ENCODE assay signal across 16 cellular contexts in genomic region chr9:20906326-20906725, GRCh38.
A peak's percentile ranks its signal among the peaks of the same experiment; 100 is the strongest.
DNase-seq lines count a peak whose midpoint lies in the region; ATAC-seq and TF ChIP-seq lines count a peak whose summit lies in the region.
"Had no signal": no experiment of that assay in that cellular context is flagged by ENCODE, and none has a peak within 500 bp of the region (broad histone marks: within the 10 kb centered on the region; RNA-seq: fewer than 3 reads in every experiment).

No MANE protein-coding gene starts in this region.

- H3K27ac Mint-ChIP-seq in WTC11 = peak overlapping the region; percentile 49; the same call in 1 of the 2 replicates
- H3K27ac Mint-ChIP-seq: HFFc6 had no signal

- DNase-seq in AG10803 (ENCODE audit: low read depth) (peak; percentile 57), NCI-H69 (lab: John Stamatoyannopoulos, UW) (peak; percentile 63), WTC11 (ENCODE audit: low spot score) (no peak), fibroblast of villous mesenchyme (ENCODE audit: low read depth) (peak; percentile 45), H4 (ENCODE audit: low spot score) (no peak), hepatic stellate cell (ENCODE audit: low spot score) (no peak), SKM-1 (lab: John Stamatoyannopoulos, UW; ENCODE audit: unreplicated experiment) (no peak)
- DNase-seq: Calu3, HFFc6, NCI-H1092 treated with DMSO at 0.1 percent for 48 hours, NCI-H187 treated with DMSO at 0.1 percent for 48 hours, NCI-H2171 treated with DMSO at 0.1 percent for 48 hours, NCI-H446 treated with DMSO at 0.1 percent for 48 hours, SHP77 treated with DMSO at 0.1 percent for 48 hours had no signal

- H3K4me1 Mint-ChIP-seq in WTC11 = no peaks in the 10 kb centered on the region

- POLR2A ChIA-PET in WTC11 (lab: Charles Lee) = no interaction called here

- H3K9me3 Mint-ChIP-seq in WTC11 = no peaks in the 10 kb centered on the region
- H3K9me3 Mint-ChIP-seq: HFFc6 had no signal

- TF ChIP-seq CTCF in AG10803 (conservative IDR thresholded peaks at IDR 0.05; ENCODE audit: low read length) (no peak), WTC11 (IDR thresholded peaks at IDR 0.05) (no peak), fibroblast of villous mesenchyme (IDR thresholded peaks at IDR 0.05; ENCODE audit: insufficient read depth, low read depth, low read length) (no peak)

- CTCF ChIA-PET in WTC11 (lab: Charles Lee) = no interaction called here

- no peaks in the 10 kb centered on the region for H3K27me3 Mint-ChIP-seq in WTC11 (ENCODE audit: low read depth)

- H3K4me3 Mint-ChIP-seq in WTC11 = no peak overlapping the region
- H3K4me3 Mint-ChIP-seq: HFFc6 had no signal

- H3K36me3 Mint-ChIP-seq in WTC11 = no peaks in the 10 kb centered on the region

- H3K4me3 ChIP-seq in AG10803 (ENCODE audit: low read length) (no peak overlapping the region), fibroblast of villous mesenchyme (ENCODE audit: low read depth, low read length) (no peak overlapping the region)
- H3K4me3 ChIP-seq: A549 had no signal

- ATAC-seq in WTC11 = no peak
- ATAC-seq in GM18519 (IDR thresholded peaks at IDR 0.05; ENCODE audit: low FRiP score, unreplicated experiment) = no peak
- ATAC-seq: A549 had no signal

TF ChIP-seq in WTC11, 78 proteins besides CTCF, POLR2A, EP300 and RAD21:
- TF ChIP-seq NR2C2 (CRISPR knock-in tag; IDR thresholded peaks at IDR 0.05) (no peak), ESRRA (CRISPR knock-in tag; IDR thresholded peaks at IDR 0.05; ENCODE audit: borderline replicate concordance) (no peak), ZSCAN18 (CRISPR knock-in tag; IDR thresholded peaks at IDR 0.05) (no peak), ZNF121 (CRISPR knock-in tag; IDR thresholded peaks at IDR 0.05) (no peak), MYBL2 (CRISPR knock-in tag; IDR thresholded peaks at IDR 0.05) (no peak), NFATC4 (CRISPR knock-in tag; IDR thresholded peaks at IDR 0.05) (no peak), SMAD3 (CRISPR knock-in tag; IDR thresholded peaks at IDR 0.05; ENCODE audit: borderline replicate concordance) (no peak), PRDM15 (CRISPR knock-in tag; IDR thresholded peaks at IDR 0.05) (no peak), FOXP1 (CRISPR knock-in tag; IDR thresholded peaks at IDR 0.05; ENCODE audit: borderline replicate concordance) (no peak), ERG (CRISPR knock-in tag; IDR thresholded peaks at IDR 0.05) (no peak), GRHL2 (CRISPR knock-in tag; IDR thresholded peaks at IDR 0.05; ENCODE audit: insufficient replicate concordance, severe bottlenecking) (no peak), ZBTB43 (CRISPR knock-in tag; IDR thresholded peaks at IDR 0.05) (no peak)

Comparison
In these comparisons a context has a peak if more than half of its experiments do, and no peak if none do; other contexts are left out.
1. DNase-seq: peak in AG10803 (single experiment), NCI-H69 (single experiment) and fibroblast of villous mesenchyme (single experiment); none in WTC11 (single experiment), H4 (single experiment), hepatic stellate cell (single experiment) and SKM-1 (single experiment).